Comparison of ENCODE assay signal across 8 cellular contexts in genomic region chr12:110937104-110937641, GRCh38. TPM values are rescaled to one million over a fixed set of nuclear protein-coding genes. Genes with fewer than 3 reads are reported as not detected.
DNase-seq lines count a peak whose midpoint lies in the region; ATAC-seq and TF ChIP-seq lines count a peak whose summit lies in the region.

No MANE protein-coding gene starts in this region.

- no peak overlapping the region for H3K4me3 Mint-ChIP-seq in activated T-helper 2 cell treated with anti-CD3 and anti-CD28 coated beads, Interferon-gamma antibody, Interleukin-2, Interleukin-4, amounts not matched to agents 10 μg/mL and 5 μg/mL and 100 μg/mL, durations not matched to agents 14 hours and 24 hours and 36 hours (ENCODE audit: low read depth)

- peaks cover 2% of the 10 kb centered on the region for H3K4me1 Mint-ChIP-seq in activated T-helper 2 cell treated with anti-CD3 and anti-CD28 coated beads, Interferon-gamma antibody, Interleukin-2, Interleukin-4, amounts not matched to agents 10 μg/mL and 5 μg/mL and 100 μg/mL, durations not matched to agents 14 hours and 24 hours and 36 hours (ENCODE audit: low read depth)

- H3K36me3 Mint-ChIP-seq in activated T-helper 2 cell treated with anti-CD3 and anti-CD28 coated beads, Interferon-gamma antibody, Interleukin-2, Interleukin-4, amounts not matched to agents 10 μg/mL and 5 μg/mL and 100 μg/mL, durations not matched to agents 14 hours and 24 hours and 36 hours (ENCODE audit: low read depth), result no peaks in the 10 kb centered on the region

- H3K4me3 ChIP-seq in HL-60 (replicated peaks; ENCODE audit: insufficient read depth, low read length) (no peak overlapping the region), PC-3 (ENCODE audit: low read length) (peak overlapping the region; percentile 23; the same call in 1 of the 2 replicates), gastroesophageal sphincter (no peak overlapping the region), parathyroid adenoma (ENCODE audit: low read depth, low read length) (no peak overlapping the region)

- intact Hi-C loops in PC-3 (cut with micrococcal nuclease), result loop anchor here (1.0 to 5.0 kb wide), 5 partner anchors 85 to 375 kb away; no protein-coding TSS in a partner anchor
- intact Hi-C loops in activated T-helper 2 cell treated with anti-CD3 and anti-CD28 coated beads, Interferon-gamma antibody, Interleukin-2, Interleukin-4, amounts not matched to agents 10 μg/mL and 5 μg/mL and 100 μg/mL, durations not matched to agents 14 hours and 24 hours and 36 hours (cut with micrococcal nuclease), result loop anchor here (5.0 kb wide), 2 partner anchors 360 to 375 kb away; no protein-coding TSS in a partner anchor

- peak; percentile 95 for TF ChIP-seq CTCF in C4-2B (conservative IDR thresholded peaks at IDR 0.05)
- peak; percentile 69 for TF ChIP-seq CTCF in HL-60 (IDR thresholded peaks at IDR 0.05; ENCODE audit: insufficient read depth, low read length)
- TF ChIP-seq CTCF in PC-3 (conservative IDR thresholded peaks at IDR 0.05; ENCODE audit: low read depth, low read length), result peak; percentile 98
- TF ChIP-seq CTCF in gastroesophageal sphincter (IDR thresholded peaks at IDR 0.05), result peak; percentile 71 to 95 (median 86)
- TF ChIP-seq CTCF in parathyroid adenoma (IDR thresholded peaks at IDR 0.05), result peak; percentile 95

- 1 to 3% methylated on average over 5 to 12 of the region's 21 CpGs for WGBS in gastroesophageal sphincter (ENCODE audit: low coverage in 1 of 2), 2 donors

- TF ChIP-seq POLR2A in gastroesophageal sphincter (IDR thresholded peaks at IDR 0.05), result no peak

- no TSS peak for BruUV-seq in PC-3 (replicated peaks; lab: Mats Ljungman, UMichigan)

- no peaks in the 10 kb centered on the region for H3K27me3 ChIP-seq in HL-60 (ENCODE audit: insufficient read depth, poor library complexity, severe bottlenecking)
- H3K27me3 ChIP-seq in PC-3 (ENCODE audit: low read length), result no peaks in the 10 kb centered on the region
- peaks cover 77% of the 10 kb centered on the region for H3K27me3 ChIP-seq in gastroesophageal sphincter
- H3K27me3 ChIP-seq in parathyroid adenoma (ENCODE audit: control insufficient read depth, insufficient read depth, low read length), result no peaks in the 10 kb centered on the region

- no peaks in the 10 kb centered on the region for H3K36me3 ChIP-seq in PC-3 (ENCODE audit: low read depth, low read length)
- no peaks in the 10 kb centered on the region for H3K36me3 ChIP-seq in gastroesophageal sphincter
- H3K36me3 ChIP-seq in parathyroid adenoma (ENCODE audit: control insufficient read depth, insufficient read depth, low read length), result no peaks in the 10 kb centered on the region

- H3K9me3 ChIP-seq in PC-3 (ENCODE audit: low read length) (no peaks in the 10 kb centered on the region), gastroesophageal sphincter (no peaks in the 10 kb centered on the region), parathyroid adenoma (ENCODE audit: control insufficient read depth, low read length) (no peaks in the 10 kb centered on the region)

- H3K9ac ChIP-seq in PC-3 (ENCODE audit: low read length) (no peak overlapping the region), parathyroid adenoma (no peak overlapping the region)

- no peaks in the 10 kb centered on the region for H3F3A ChIP-seq in PC-3 (ENCODE audit: low read length, unreplicated experiment)

- no peaks in the 10 kb centered on the region for H3K9me3 Mint-ChIP-seq in activated T-helper 2 cell treated with anti-CD3 and anti-CD28 coated beads, Interferon-gamma antibody, Interleukin-2, Interleukin-4, amounts not matched to agents 10 μg/mL and 5 μg/mL and 100 μg/mL, durations not matched to agents 14 hours and 24 hours and 36 hours

- peaks cover 15% of the 10 kb centered on the region for H3K4me1 ChIP-seq in PC-3 (ENCODE audit: insufficient read depth, low read length)
- H3K4me1 ChIP-seq in gastroesophageal sphincter, result peaks cover 0 to 8% (median 0%) of the 10 kb centered on the region in 3 donors
- H3K4me1 ChIP-seq in parathyroid adenoma, result peaks cover 2% of the 10 kb centered on the region

- no peaks in the 10 kb centered on the region for H4K20me1 ChIP-seq in PC-3 (ENCODE audit: low read length)

- peak overlapping the region; percentile 80 for H2AFZ ChIP-seq in PC-3 (ENCODE audit: low read length)
- H2AFZ ChIP-seq in parathyroid adenoma, result peak overlapping the region; percentile 41

- H3K4me2 ChIP-seq in PC-3 (ENCODE audit: low read length) (peak overlapping the region; percentile 68), parathyroid adenoma (ENCODE audit: low read length) (no peak overlapping the region)

- H3K9me2 ChIP-seq in PC-3 (replicated peaks; ENCODE audit: low read length), result no peaks in the 10 kb centered on the region

- TF ChIP-seq EP300 in gastroesophageal sphincter (IDR thresholded peaks at IDR 0.05), result no peak

- POLR2A ChIA-PET in PC-3 (lab: Charles Lee; ENCODE audit: unreplicated experiment), result no interaction called here

- CTCF ChIA-PET in PC-3 (lab: Charles Lee), result interaction anchor here (0.6 to 0.7 kb wide), 3 partner anchors 20 to 376 kb away, joined by 3 to 5 read pairs (median 4); no protein-coding TSS in a partner anchor

- DNase-seq in HL-60 (ENCODE audit: low read depth in 1 of 2, low spot score in 1 of 2) (peak; percentile 16 to 41), PC-3 (peak; percentile 79), ureter (ENCODE audit: low spot score) (peak; percentile 53)
- DNase-seq in activated T-helper 2 cell treated with anti-CD3 and anti-CD28 coated beads, Interferon-gamma antibody, Interleukin-2, Interleukin-4, amounts not matched to agents 10 μg/mL and 5 μg/mL and 100 μg/mL, durations not matched to agents 14 hours and 24 hours and 36 hours (ENCODE audit: low spot score), result peak; percentile 28

- peaks cover 10% of the 10 kb centered on the region for H3K27me3 Mint-ChIP-seq in activated T-helper 2 cell treated with anti-CD3 and anti-CD28 coated beads, Interferon-gamma antibody, Interleukin-2, Interleukin-4, amounts not matched to agents 10 μg/mL and 5 μg/mL and 100 μg/mL, durations not matched to agents 14 hours and 24 hours and 36 hours (ENCODE audit: low read depth)

- H3K79me2 ChIP-seq in PC-3 (ENCODE audit: low read length) (no peaks in the 10 kb centered on the region), parathyroid adenoma (no peaks in the 10 kb centered on the region)

- H3K27ac Mint-ChIP-seq in activated T-helper 2 cell treated with anti-CD3 and anti-CD28 coated beads, Interferon-gamma antibody, Interleukin-2, Interleukin-4, amounts not matched to agents 10 μg/mL and 5 μg/mL and 100 μg/mL, durations not matched to agents 14 hours and 24 hours and 36 hours, result no peak overlapping the region

- ATAC-seq in PC-3 (peak; percentile 53), gastroesophageal sphincter (peak; percentile 28), GM18867 (IDR thresholded peaks at IDR 0.05; ENCODE audit: unreplicated experiment) (no peak)

- no peak overlapping the region for H3K27ac ChIP-seq in C4-2B
- no peak overlapping the region for H3K27ac ChIP-seq in HL-60 (replicated peaks)
- H3K27ac ChIP-seq in PC-3 (ENCODE audit: low read length), result no peak overlapping the region
- H3K27ac ChIP-seq in gastroesophageal sphincter, result no peak overlapping the region
- H3K27ac ChIP-seq in parathyroid adenoma, result no peak overlapping the region

RNA-seq across cellular contexts. Expression of gene MYL2, which starts 16.8 kb away (rescaled TPM):
- total RNA-seq in PC-3 (2014; rRNA removed), result not detected in 2 replicates
- not detected in 2 replicates for total RNA-seq in activated T-helper 2 cell treated with anti-CD3 and anti-CD28 coated beads, Interferon-gamma antibody, Interleukin-2, Interleukin-4, amounts not matched to agents 10 μg/mL and 5 μg/mL and 100 μg/mL, durations not matched to agents 14 hours and 24 hours and 36 hours
- not detected for total RNA-seq in gastroesophageal sphincter
- 6.2 TPM for total RNA-seq in ureter

Comparison
In these comparisons a context has a peak if more than half of its experiments do, and no peak if none do; other contexts are left out.
1. DNase-seq: peak in every context shown above with its lines; median percentile 79 in PC-3; 53 in ureter; 28 in HL-60; 28 in activated T-helper 2 cell treated with anti-CD3 and anti-CD28 coated beads, Interferon-gamma antibody, Interleukin-2, Interleukin-4, amounts not matched to agents 10 μg/mL and 5 μg/mL and 100 μg/mL, durations not matched to agents 14 hours and 24 hours and 36 hours.